1 cellular context compared by ENCODE assay signal in genomic region chr14:23378612-23379220, GRCh38.
TF ChIP-seq lines count a peak whose summit lies in the region.

No MANE protein-coding gene starts in this region.

TF ChIP-seq in K562, 482 proteins besides CTCF, POLR2A, EP300 and RAD21:
- TF ChIP-seq POLR2B (IDR thresholded peaks at IDR 0.05; ENCODE audit: low read depth, partially characterized antibody) = no peak
- no peak for TF ChIP-seq DMBX1 (CRISPR knock-in tag; IDR thresholded peaks at IDR 0.05; ENCODE audit: borderline replicate concordance)
- TF ChIP-seq REST (CRISPR knock-in tag; IDR thresholded peaks at IDR 0.05; ENCODE audit: low read depth) = no peak
- TF ChIP-seq ZNF407 (IDR thresholded peaks at IDR 0.05; ENCODE audit: low read depth) = no peak
- peak; percentile 18; the same call in 1 of the 2 replicates for TF ChIP-seq CBFA2T3 (IDR thresholded peaks at IDR 0.05)
